ENCODE assay signal across 8 cellular contexts in genomic region chr7:17234398-17235021, GRCh38.
DNase-seq lines count a peak whose midpoint lies in the region; TF ChIP-seq lines count a peak whose summit lies in the region.

No MANE protein-coding gene starts in this region.

- no peaks in the 10 kb centered on the region for H3K9me2 ChIP-seq in GM23248 (ENCODE audit: insufficient read depth)

- peak overlapping the region; percentile 73 for H3K9ac ChIP-seq in GM23248

- 6 to 10% methylated on average over 10 of the region's 10 CpGs for WGBS in GM23248 (ENCODE audit: low coverage in 1 of 2, low lambda C conversion rate in 2 of 2, missing lambda C conversion rate in 2 of 2), 2 experiments

- in situ Hi-C loops in GM23248 (cut with MboI) = no loop called here

- H3K4me2 ChIP-seq in GM23248 (ENCODE audit: unreplicated experiment) = peak overlapping the region; percentile 63

- no peaks in the 10 kb centered on the region for H4K20me1 ChIP-seq in GM23248 (ENCODE audit: insufficient read depth)

- TF ChIP-seq CTCF in epithelial cell of esophagus (IDR thresholded peaks at IDR 0.05; ENCODE audit: insufficient read depth, low read depth, low read length, missing control alignments) = no peak
- TF ChIP-seq CTCF in uterus (IDR thresholded peaks at IDR 0.05) = no peak
- TF ChIP-seq CTCF in progenitor cell of endocrine pancreas (IDR thresholded peaks at IDR 0.05; ENCODE audit: unreplicated experiment) = no peak

- CTCF ChIA-PET in activated CD4-positive, alpha-beta memory T cell treated with anti-CD3 and anti-CD28 coated beads for 36 hours (lab: Charles Lee) = no interaction called here

- no peak for TF ChIP-seq POLR2A in uterus (IDR thresholded peaks at IDR 0.05)

- H3K27me3 ChIP-seq in GM23248 (replicated peaks; ENCODE audit: insufficient read depth) (no peaks in the 10 kb centered on the region), uterus (no peaks in the 10 kb centered on the region)

- peak overlapping the region; percentile 71 for H3K4me3 Mint-ChIP-seq in activated CD4-positive, alpha-beta memory T cell treated with anti-CD3 and anti-CD28 coated beads for 36 hours
- H3K4me3 Mint-ChIP-seq in progenitor cell of endocrine pancreas (ENCODE audit: low read depth) = no peak overlapping the region

- H3K4me1 Mint-ChIP-seq in activated CD4-positive, alpha-beta memory T cell treated with anti-CD3 and anti-CD28 coated beads for 36 hours (ENCODE audit: low read depth) = peaks cover 48% of the 10 kb centered on the region
- H3K4me1 Mint-ChIP-seq in progenitor cell of endocrine pancreas (ENCODE audit: low read depth) = peaks cover 4% of the 10 kb centered on the region

- H2AFZ ChIP-seq in GM23248 = peak overlapping the region; percentile 95

- H3K79me2 ChIP-seq in GM23248 (ENCODE audit: insufficient read depth) = no peaks in the 10 kb centered on the region

- peaks cover 3% of the 10 kb centered on the region for H3K36me3 Mint-ChIP-seq in activated CD4-positive, alpha-beta memory T cell treated with anti-CD3 and anti-CD28 coated beads for 36 hours
- H3K36me3 Mint-ChIP-seq in progenitor cell of endocrine pancreas (ENCODE audit: insufficient read depth) = no peaks in the 10 kb centered on the region

- POLR2A ChIA-PET in activated CD4-positive, alpha-beta memory T cell treated with anti-CD3 and anti-CD28 coated beads for 36 hours (lab: Charles Lee) = interaction anchor here (1.1 kb wide), 1 partner anchor 64 kb away, joined by 4 read pairs; the partner anchor contains the start of gene AHR

- peaks cover 32% of the 10 kb centered on the region for H3K4me1 ChIP-seq in GM23248 (ENCODE audit: insufficient read depth)
- H3K4me1 ChIP-seq in uterus = no peaks in the 10 kb centered on the region

- peak overlapping the region; percentile 33 for H3K4me3 ChIP-seq in GM23248
- no peak overlapping the region for H3K4me3 ChIP-seq in epithelial cell of esophagus (ENCODE audit: low read length)
- H3K4me3 ChIP-seq in uterus = no peak overlapping the region

- H3K27me3 Mint-ChIP-seq in activated CD4-positive, alpha-beta memory T cell treated with anti-CD3 and anti-CD28 coated beads for 36 hours = no peaks in the 10 kb centered on the region
- peaks cover 12% of the 10 kb centered on the region for H3K27me3 Mint-ChIP-seq in progenitor cell of endocrine pancreas

- H3K9me3 ChIP-seq in GM23248 (ENCODE audit: low read depth) = no peaks in the 10 kb centered on the region
- no peaks in the 10 kb centered on the region for H3K9me3 ChIP-seq in uterus

- H3K9me3 Mint-ChIP-seq in activated CD4-positive, alpha-beta memory T cell treated with anti-CD3 and anti-CD28 coated beads for 36 hours = no peaks in the 10 kb centered on the region
- H3K9me3 Mint-ChIP-seq in progenitor cell of endocrine pancreas (ENCODE audit: low read depth) = no peaks in the 10 kb centered on the region

- intact Hi-C loops in activated CD4-positive, alpha-beta memory T cell treated with anti-CD3 and anti-CD28 coated beads for 36 hours (cut with micrococcal nuclease) = loop anchor here (1.0 to 10.0 kb wide), 12 partner anchors 27 to 620 kb away; partner anchors contain the start of genes AHR, ANKMY2 and BZW2
- intact Hi-C loops in uterus (cut with DNase I; ENCODE audit: low total_unique reads) = no loop called here

- H3F3A ChIP-seq in GM23248 (ENCODE audit: insufficient read depth) = peaks cover 7% of the 10 kb centered on the region

- H3K27ac ChIP-seq in GM23248 (peak overlapping the region; percentile 87), uterus (no peak overlapping the region)

- H3K36me3 ChIP-seq in GM23248 (ENCODE audit: low read depth) = no peaks in the 10 kb centered on the region
- no peaks in the 10 kb centered on the region for H3K36me3 ChIP-seq in uterus

- peak overlapping the region; percentile 89 for H3K27ac Mint-ChIP-seq in activated CD4-positive, alpha-beta memory T cell treated with anti-CD3 and anti-CD28 coated beads for 36 hours
- no peak overlapping the region for H3K27ac Mint-ChIP-seq in progenitor cell of endocrine pancreas

- DNase-seq in GF-D8 (lab: John Stamatoyannopoulos, UW) (peak; percentile 84), GM23248 (peak; percentile 98), LoVo (ENCODE audit: low spot score) (peak; percentile 93), epithelial cell of esophagus (ENCODE audit: low read depth) (peak; percentile 90), pons (ENCODE audit: low spot score) (peak; percentile 46), uterus (no peak), progenitor cell of endocrine pancreas (ENCODE audit: low spot score, unreplicated experiment) (no peak)
- DNase-seq in activated CD4-positive, alpha-beta memory T cell treated with anti-CD3 and anti-CD28 coated beads for 36 hours = peak; percentile 83

Comparison
In these comparisons a context has a peak if more than half of its experiments do, and no peak if none do; other contexts are left out.
1. DNase-seq: peak in GF-D8 (single experiment), GM23248 (single experiment), LoVo (single experiment), activated CD4-positive, alpha-beta memory T cell treated with anti-CD3 and anti-CD28 coated beads for 36 hours (single experiment), epithelial cell of esophagus (single experiment) and pons (single experiment); none in uterus (0 of 2) and progenitor cell of endocrine pancreas (single experiment).